In the genomic region with DNA sequence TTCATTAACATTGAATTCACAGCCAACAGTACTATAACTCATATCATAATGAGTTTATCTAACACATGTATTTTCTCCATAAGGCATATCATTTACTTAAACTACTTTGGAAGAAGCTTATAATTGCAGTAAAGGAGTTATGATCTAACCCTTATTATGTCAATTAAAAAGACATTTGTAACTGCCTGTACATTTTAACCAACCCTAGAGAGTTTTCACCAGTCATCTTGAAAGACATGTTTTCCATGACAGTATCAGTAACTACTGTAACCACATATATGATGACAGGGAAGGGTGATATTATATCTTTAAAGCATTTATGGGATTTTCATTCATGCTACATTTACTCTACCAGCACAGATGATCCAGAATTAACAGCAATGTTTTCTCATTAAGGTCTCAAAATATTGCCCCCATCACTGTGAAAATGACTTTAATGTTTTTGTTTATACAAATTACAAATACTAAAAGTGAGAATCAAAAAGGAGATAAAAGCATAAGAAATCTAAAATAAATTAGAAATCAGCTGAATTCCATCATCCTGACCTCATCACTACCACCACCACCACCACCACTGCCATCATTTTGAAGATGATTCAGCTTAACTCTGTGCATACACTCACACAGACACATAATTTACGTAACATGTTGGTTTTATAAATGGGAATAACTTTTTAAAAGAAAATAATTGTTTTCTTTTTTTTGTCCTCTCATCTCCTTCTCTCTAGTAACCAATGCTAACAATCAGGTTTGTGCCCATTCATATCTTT, we compare ENCODE assay signal across 12 cellular contexts. TPM values are rescaled to one million over a fixed set of nuclear protein-coding genes. Genes with fewer than 3 reads are reported as not detected.
DNase-seq lines count a peak whose midpoint lies in the region; ATAC-seq and TF ChIP-seq lines count a peak whose summit lies in the region.
"Had no signal": no experiment of that assay in that cellular context is flagged by ENCODE, and none has a peak within 500 bp of the region (broad histone marks: within the 10 kb centered on the region; RNA-seq: fewer than 3 reads in every experiment).

No MANE protein-coding gene starts in this region.

- no peaks in the 10 kb centered on the region for H3K27me3 ChIP-seq in ACC112 (ENCODE audit: insufficient read depth, low read length)
- H3K27me3 ChIP-seq: breast epithelium had no signal

- TF ChIP-seq CTCF in foreskin fibroblast (IDR thresholded peaks at IDR 0.05; ENCODE audit: low read depth, low read length) = no peak

- DNase-seq in ELR (ENCODE audit: low read depth) (peak; percentile 81), foreskin fibroblast (peak; percentile 59 to 77), NCI-H510A treated with DMSO at 0.1 percent for 48 hours (lab: John Stamatoyannopoulos, UW) (no peak), substantia nigra (lab: John Stamatoyannopoulos, UW) (no peak), T-helper 1 cell (no peak), left ventricle myocardium superior (no peak)
- DNase-seq: effector memory CD8-positive, alpha-beta T cell; kidney; NCI-H345 had no signal

- ATAC-seq in SK-N-SH treated with all-trans-retinoic acid at 6 μM for 48 hours (peak; percentile 68), left ventricle myocardium superior (no peak)
- ATAC-seq: effector memory CD8-positive, alpha-beta T cell had no signal

- H3K79me2 ChIP-seq in ACC112 (ENCODE audit: control insufficient read depth, insufficient read depth, low read length, unreplicated experiment) = peaks cover 45% of the 10 kb centered on the region

- H2AFZ ChIP-seq in ACC112 (ENCODE audit: low read length, unreplicated experiment) = peak overlapping the region; percentile 18

- peaks cover 33% of the 10 kb centered on the region for H3K4me1 ChIP-seq in ACC112 (ENCODE audit: control insufficient read depth, insufficient read depth, low read length, unreplicated experiment)
- H3K4me1 ChIP-seq: breast epithelium had no signal

- intact Hi-C loops in left ventricle myocardium superior (cut with micrococcal nuclease) = no loop called here

- H3K4me3 ChIP-seq in ACC112 (ENCODE audit: low read depth, low read length) (no peak overlapping the region; the same call in 1 of the 2 replicates), foreskin fibroblast (ENCODE audit: low read depth in 1 of 2, low read length in 2 of 2) (no peak overlapping the region)
- H3K4me3 ChIP-seq: breast epithelium had no signal

- peaks cover 6% of the 10 kb centered on the region for H3K36me3 ChIP-seq in ACC112 (ENCODE audit: insufficient read depth, low read length)
- H3K36me3 ChIP-seq: breast epithelium had no signal

- H3K27ac ChIP-seq in ACC112 (ENCODE audit: low read depth, low read length) (peak overlapping the region; percentile 77), substantia nigra (ENCODE audit: low read depth, low read length, poor library complexity, severe bottlenecking) (no peak overlapping the region)
- H3K27ac ChIP-seq: breast epithelium had no signal

TF ChIP-seq in SK-N-SH treated with all-trans-retinoic acid at 6 μM for 48 hours, 23 proteins besides CTCF, POLR2A, EP300 and RAD21:
- TF ChIP-seq, protein P1, sequence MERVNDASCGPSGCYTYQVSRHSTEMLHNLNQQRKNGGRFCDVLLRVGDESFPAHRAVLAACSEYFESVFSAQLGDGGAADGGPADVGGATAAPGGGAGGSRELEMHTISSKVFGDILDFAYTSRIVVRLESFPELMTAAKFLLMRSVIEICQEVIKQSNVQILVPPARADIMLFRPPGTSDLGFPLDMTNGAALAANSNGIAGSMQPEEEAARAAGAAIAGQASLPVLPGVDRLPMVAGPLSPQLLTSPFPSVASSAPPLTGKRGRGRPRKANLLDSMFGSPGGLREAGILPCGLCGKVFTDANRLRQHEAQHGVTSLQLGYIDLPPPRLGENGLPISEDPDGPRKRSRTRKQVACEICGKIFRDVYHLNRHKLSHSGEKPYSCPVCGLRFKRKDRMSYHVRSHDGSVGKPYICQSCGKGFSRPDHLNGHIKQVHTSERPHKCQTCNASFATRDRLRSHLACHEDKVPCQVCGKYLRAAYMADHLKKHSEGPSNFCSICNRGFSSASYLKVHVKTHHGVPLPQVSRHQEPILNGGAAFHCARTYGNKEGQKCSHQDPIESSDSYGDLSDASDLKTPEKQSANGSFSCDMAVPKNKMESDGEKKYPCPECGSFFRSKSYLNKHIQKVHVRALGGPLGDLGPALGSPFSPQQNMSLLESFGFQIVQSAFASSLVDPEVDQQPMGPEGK (CRISPR knock-in tag; IDR thresholded peaks at IDR 0.05; ENCODE audit: borderline replicate concordance) = no peak
- TF ChIP-seq ARNTL (CRISPR knock-in tag; IDR thresholded peaks at IDR 0.05; ENCODE audit: borderline replicate concordance, low read depth) (no peak), GLIS3 (CRISPR knock-in tag; IDR thresholded peaks at IDR 0.05) (no peak), ZFP30 (CRISPR knock-in tag; IDR thresholded peaks at IDR 0.05) (no peak), OSR1 (CRISPR knock-in tag; IDR thresholded peaks at IDR 0.05) (no peak), ZFP3 (CRISPR knock-in tag; IDR thresholded peaks at IDR 0.05) (no peak), ISL1 (CRISPR knock-in tag; IDR thresholded peaks at IDR 0.05) (peak; percentile 64; the same call in 1 of the 2 replicates), RARB (CRISPR knock-in tag; IDR thresholded peaks at IDR 0.05) (no peak), ESRRG (CRISPR knock-in tag; IDR thresholded peaks at IDR 0.05) (no peak), TCF4 (CRISPR knock-in tag; IDR thresholded peaks at IDR 0.05; ENCODE audit: borderline replicate concordance) (peak; percentile 33; the same call in 1 of the 2 replicates)
- TF ChIP-seq, protein P2, sequence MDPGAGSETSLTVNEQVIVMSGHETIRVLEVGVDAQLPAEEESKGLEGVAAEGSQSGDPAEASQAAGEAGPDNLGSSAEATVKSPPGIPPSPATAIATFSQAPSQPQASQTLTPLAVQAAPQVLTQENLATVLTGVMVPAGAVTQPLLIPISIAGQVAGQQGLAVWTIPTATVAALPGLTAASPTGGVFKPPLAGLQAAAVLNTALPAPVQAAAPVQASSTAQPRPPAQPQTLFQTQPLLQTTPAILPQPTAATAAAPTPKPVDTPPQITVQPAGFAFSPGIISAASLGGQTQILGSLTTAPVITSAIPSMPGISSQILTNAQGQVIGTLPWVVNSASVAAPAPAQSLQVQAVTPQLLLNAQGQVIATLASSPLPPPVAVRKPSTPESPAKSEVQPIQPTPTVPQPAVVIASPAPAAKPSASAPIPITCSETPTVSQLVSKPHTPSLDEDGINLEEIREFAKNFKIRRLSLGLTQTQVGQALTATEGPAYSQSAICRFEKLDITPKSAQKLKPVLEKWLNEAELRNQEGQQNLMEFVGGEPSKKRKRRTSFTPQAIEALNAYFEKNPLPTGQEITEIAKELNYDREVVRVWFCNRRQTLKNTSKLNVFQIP (CRISPR knock-in tag; IDR thresholded peaks at IDR 0.05; ENCODE audit: borderline replicate concordance, low read depth) = no peak
- TF ChIP-seq, protein P3, sequence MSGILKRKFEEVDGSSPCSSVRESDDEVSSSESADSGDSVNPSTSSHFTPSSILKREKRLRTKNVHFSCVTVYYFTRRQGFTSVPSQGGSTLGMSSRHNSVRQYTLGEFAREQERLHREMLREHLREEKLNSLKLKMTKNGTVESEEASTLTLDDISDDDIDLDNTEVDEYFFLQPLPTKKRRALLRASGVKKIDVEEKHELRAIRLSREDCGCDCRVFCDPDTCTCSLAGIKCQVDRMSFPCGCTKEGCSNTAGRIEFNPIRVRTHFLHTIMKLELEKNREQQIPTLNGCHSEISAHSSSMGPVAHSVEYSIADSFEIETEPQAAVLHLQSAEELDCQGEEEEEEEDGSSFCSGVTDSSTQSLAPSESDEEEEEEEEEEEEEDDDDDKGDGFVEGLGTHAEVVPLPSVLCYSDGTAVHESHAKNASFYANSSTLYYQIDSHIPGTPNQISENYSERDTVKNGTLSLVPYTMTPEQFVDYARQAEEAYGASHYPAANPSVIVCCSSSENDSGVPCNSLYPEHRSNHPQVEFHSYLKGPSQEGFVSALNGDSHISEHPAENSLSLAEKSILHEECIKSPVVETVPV (CRISPR knock-in tag; IDR thresholded peaks at IDR 0.05) = no peak
TF ChIP-seq in SK-N-SH treated with all-trans-retinoic acid at 6 μM for 48 hours: peak in this region for 2.

RNA-seq across cellular contexts. Expression of a gene that starts 53.6 kb away (rescaled TPM):
- total RNA-seq in left ventricle myocardium superior = 44.9 TPM

Comparison
In these comparisons a context has a peak if more than half of its experiments do, and no peak if none do; other contexts are left out.
1. DNase-seq: peak in ELR (single experiment) and foreskin fibroblast (2 of 2); none in NCI-H510A treated with DMSO at 0.1 percent for 48 hours (single experiment), substantia nigra (0 of 49), T-helper 1 cell (0 of 5) and left ventricle myocardium superior (single experiment).